ENCODE assay signal across 2 cellular contexts in the genomic region with DNA sequence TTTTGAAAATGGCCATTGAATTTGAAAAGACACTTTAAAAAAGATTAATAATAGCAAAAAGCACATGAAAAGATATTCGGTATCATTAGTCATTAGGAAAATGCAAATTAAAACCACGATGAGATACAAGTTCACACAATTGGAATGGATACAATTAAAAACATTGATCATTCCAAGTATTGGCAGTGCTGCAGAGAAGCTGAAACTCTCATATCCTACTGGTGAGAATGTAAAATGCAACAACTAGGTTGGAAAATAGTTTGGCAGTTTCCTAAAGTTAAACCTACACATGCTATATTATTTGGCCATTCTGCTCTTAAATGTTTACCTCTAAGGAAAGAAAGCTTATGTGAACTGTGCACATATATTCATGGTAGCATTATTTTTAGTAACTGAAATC.
TF ChIP-seq lines count a peak whose summit lies in the region.

No MANE protein-coding gene starts in this region.

TF ChIP-seq in SK-N-SH, 30 proteins besides CTCF, POLR2A, EP300 and RAD21:
- no peak for TF ChIP-seq REST (IDR thresholded peaks at IDR 0.05; ENCODE audit: low read depth, low read length)
- no peak for TF ChIP-seq TEAD4 (IDR thresholded peaks at IDR 0.05; ENCODE audit: borderline replicate concordance, insufficient read depth)
- no peak for TF ChIP-seq FOXJ3 (CRISPR knock-in tag; IDR thresholded peaks at IDR 0.05)
- TF ChIP-seq, protein P1, sequence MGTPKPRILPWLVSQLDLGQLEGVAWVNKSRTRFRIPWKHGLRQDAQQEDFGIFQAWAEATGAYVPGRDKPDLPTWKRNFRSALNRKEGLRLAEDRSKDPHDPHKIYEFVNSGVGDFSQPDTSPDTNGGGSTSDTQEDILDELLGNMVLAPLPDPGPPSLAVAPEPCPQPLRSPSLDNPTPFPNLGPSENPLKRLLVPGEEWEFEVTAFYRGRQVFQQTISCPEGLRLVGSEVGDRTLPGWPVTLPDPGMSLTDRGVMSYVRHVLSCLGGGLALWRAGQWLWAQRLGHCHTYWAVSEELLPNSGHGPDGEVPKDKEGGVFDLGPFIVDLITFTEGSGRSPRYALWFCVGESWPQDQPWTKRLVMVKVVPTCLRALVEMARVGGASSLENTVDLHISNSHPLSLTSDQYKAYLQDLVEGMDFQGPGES (IDR thresholded peaks at IDR 0.05; ENCODE audit: low read depth, low read length): no peak
- no peak for TF ChIP-seq TCF12 (IDR thresholded peaks at IDR 0.05)
- no peak for TF ChIP-seq EZH2phosphoT487 (IDR thresholded peaks at IDR 0.05; ENCODE audit: borderline replicate concordance, low read depth)
- no peak for TF ChIP-seq MXI1 (IDR thresholded peaks at IDR 0.05; ENCODE audit: low read depth, low read length)
- TF ChIP-seq GABPA (IDR thresholded peaks at IDR 0.05; ENCODE audit: low read depth): no peak
- no peak for TF ChIP-seq SMC3 (IDR thresholded peaks at IDR 0.05; ENCODE audit: low read depth, low read length)
- no peak for TF ChIP-seq FOXM1 (IDR thresholded peaks at IDR 0.05; ENCODE audit: low read depth)
- TF ChIP-seq GATA2 (CRISPR knock-in tag; IDR thresholded peaks at IDR 0.05): no peak
- no peak for TF ChIP-seq ELF1 (IDR thresholded peaks at IDR 0.05)
- no peak for TF ChIP-seq SIN3A (IDR thresholded peaks at IDR 0.05; ENCODE audit: borderline replicate concordance, low read depth, low read length)
- no peak for TF ChIP-seq USF2 (IDR thresholded peaks at IDR 0.05; ENCODE audit: borderline replicate concordance, low read depth, low read length)
- TF ChIP-seq USF1 (IDR thresholded peaks at IDR 0.05; ENCODE audit: borderline replicate concordance, low read depth): no peak
- TF ChIP-seq RXRA (IDR thresholded peaks at IDR 0.05; ENCODE audit: borderline replicate concordance, low read depth): no peak
TF ChIP-seq in SK-N-SH: peak in this region for 0.

TF ChIP-seq in SK-N-SH treated with all-trans-retinoic acid at 6 μM for 48 hours, 23 proteins besides CTCF, POLR2A, EP300 and RAD21 (continued from another document):
- TF ChIP-seq, protein P2, sequence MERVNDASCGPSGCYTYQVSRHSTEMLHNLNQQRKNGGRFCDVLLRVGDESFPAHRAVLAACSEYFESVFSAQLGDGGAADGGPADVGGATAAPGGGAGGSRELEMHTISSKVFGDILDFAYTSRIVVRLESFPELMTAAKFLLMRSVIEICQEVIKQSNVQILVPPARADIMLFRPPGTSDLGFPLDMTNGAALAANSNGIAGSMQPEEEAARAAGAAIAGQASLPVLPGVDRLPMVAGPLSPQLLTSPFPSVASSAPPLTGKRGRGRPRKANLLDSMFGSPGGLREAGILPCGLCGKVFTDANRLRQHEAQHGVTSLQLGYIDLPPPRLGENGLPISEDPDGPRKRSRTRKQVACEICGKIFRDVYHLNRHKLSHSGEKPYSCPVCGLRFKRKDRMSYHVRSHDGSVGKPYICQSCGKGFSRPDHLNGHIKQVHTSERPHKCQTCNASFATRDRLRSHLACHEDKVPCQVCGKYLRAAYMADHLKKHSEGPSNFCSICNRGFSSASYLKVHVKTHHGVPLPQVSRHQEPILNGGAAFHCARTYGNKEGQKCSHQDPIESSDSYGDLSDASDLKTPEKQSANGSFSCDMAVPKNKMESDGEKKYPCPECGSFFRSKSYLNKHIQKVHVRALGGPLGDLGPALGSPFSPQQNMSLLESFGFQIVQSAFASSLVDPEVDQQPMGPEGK (CRISPR knock-in tag; IDR thresholded peaks at IDR 0.05; ENCODE audit: borderline replicate concordance): no peak
- TF ChIP-seq CREB5 (CRISPR knock-in tag; IDR thresholded peaks at IDR 0.05; ENCODE audit: low read depth) (no peak), ZFP3 (CRISPR knock-in tag; IDR thresholded peaks at IDR 0.05) (no peak)
TF ChIP-seq in SK-N-SH treated with all-trans-retinoic acid at 6 μM for 48 hours: peak in this region for 0.
